8 cellular contexts compared by ENCODE assay signal in genomic region chrX:119502727-119503483, GRCh38. TPM values are rescaled to one million over a fixed set of nuclear protein-coding genes. Genes with fewer than 3 reads are reported as not detected.
DNase-seq lines count a peak whose midpoint lies in the region; ATAC-seq and TF ChIP-seq lines count a peak whose summit lies in the region.

No MANE protein-coding gene starts in this region.

- H3K36me3 ChIP-seq in thyroid gland = no peaks in the 10 kb centered on the region

- TF ChIP-seq POLR2A in thyroid gland (IDR thresholded peaks at IDR 0.05) = peak in 1 of 2 donors; percentile 36

- no peaks in the 10 kb centered on the region for H3K9me3 ChIP-seq in thyroid gland

- TF ChIP-seq CTCF in thyroid gland (IDR thresholded peaks at IDR 0.05) = peak in 2 of 6 experiments; percentile 15 to 29

- H3K27ac ChIP-seq in thyroid gland = peak overlapping the region; percentile 80 to 83 (median 82)

- ATAC-seq in HG02798 (IDR thresholded peaks at IDR 0.05; ENCODE audit: poor library complexity, unreplicated experiment) (no peak), GM18907 (IDR thresholded peaks at IDR 0.05; ENCODE audit: unreplicated experiment) (no peak)

- DNase-seq in activated gamma-delta T cell treated with Interleukin-2 at 50 U/mL for 16 hours (peak; percentile 5), activated gamma-delta T cell (lab: John Stamatoyannopoulos, UW) (no peak), hepatic stellate cell (ENCODE audit: low spot score) (peak; percentile 31), thyroid gland (peak; percentile 89 to 92), NCI-H1694 treated with DMSO at 0.1 percent for 48 hours (lab: John Stamatoyannopoulos, UW) (no peak)
- peak; percentile 11 for DNase-seq in activated CD4-positive, alpha-beta T cell treated with anti-CD3 and anti-CD28 coated beads, Interleukin-2, amount 50 U/mL, for 1 hour

- H3K4me1 ChIP-seq in thyroid gland = peaks cover 10 to 45% of the 10 kb centered on the region in 2 donors

- H3K27me3 ChIP-seq in thyroid gland = no peaks in the 10 kb centered on the region

- intact Hi-C loops in thyroid gland (cut with DNase I) = no loop called here

- H3K4me3 ChIP-seq in thyroid gland (replicated peaks in 1 of 3) = no peak overlapping the region

- WGBS in thyroid gland, 2 donors = 10 to 14% methylated on average over 6 to 7 of the region's 11 CpGs

RNA-seq across cellular contexts. Expression of gene SLC25A5, which starts 34.7 kb away (rescaled TPM):
- total RNA-seq in thyroid gland = 100 to 1,000 TPM; 110 to 269 (median 202) TPM

Comparison
In these comparisons a context has a peak if more than half of its experiments do, and no peak if none do; other contexts are left out.
1. DNase-seq: peak in activated gamma-delta T cell treated with Interleukin-2 at 50 U/mL for 16 hours (single experiment), activated CD4-positive, alpha-beta T cell treated with anti-CD3 and anti-CD28 coated beads, Interleukin-2, amount 50 U/mL, for 1 hour (single experiment), hepatic stellate cell (single experiment) and thyroid gland (2 of 2); none in activated gamma-delta T cell (single experiment) and NCI-H1694 treated with DMSO at 0.1 percent for 48 hours (single experiment).